In genomic region chr5:104049752-104050151, GRCh38 we compare ENCODE assay signal across 36 cellular contexts.
"Had no signal": no experiment of that assay in that cellular context is flagged by ENCODE, and none has a peak within 500 bp of the region (broad histone marks: within the 10 kb centered on the region; RNA-seq: fewer than 3 reads in every experiment).

No MANE protein-coding gene starts in this region.

- H3K9me3 Mint-ChIP-seq: activated CD8-positive, alpha-beta T cell treated with anti-CD3 and anti-CD28 coated beads for 36 hours; activated naive CD8-positive, alpha-beta T cell treated with anti-CD3 and anti-CD28 coated beads, Interleukin-2, amount 10 ng/mL, durations not matched to agents 7 days and 5 days; endodermal cell; T-helper 2 cell treated with Interferon-gamma antibody and Interleukin-4, amounts not matched to agents 5 μg/mL and 100 μg/mL, for 36 hours had no signal

- H3K4me3 Mint-ChIP-seq: activated B cell treated with CpG ODN at 0.5 μM for 24 hours; activated CD8-positive, alpha-beta T cell treated with anti-CD3 and anti-CD28 coated beads for 36 hours; activated naive CD4-positive, alpha-beta T cell treated with anti-CD3 and anti-CD28 coated beads, Interleukin-2, amount 10 ng/mL, durations not matched to agents 7 days and 5 days; activated naive CD8-positive, alpha-beta T cell treated with anti-CD3 and anti-CD28 coated beads, Interleukin-2, amount 10 ng/mL, durations not matched to agents 7 days and 5 days; activated T-helper 1 cell treated with anti-CD3 and anti-CD28 coated beads, Interleukin-12 subunit alpha, Interleukin-12 subunit beta, Interleukin-2, Interleukin-4 antibody, amounts not matched to agents 30 ng/mL and 10 ng/mL and 1 ng/mL, durations not matched to agents 14 hours and 24 hours and 36 hours; central memory CD8-positive, alpha-beta T cell; dendritic cell treated with granulocyte-macrophage colony-stimulating factor and Interleukin-4, amounts not matched to agents 40 ng/mL and 50 ng/mL, for 4 days; endodermal cell; T-helper 17 cell; T-helper 2 cell treated with Interferon-gamma antibody and Interleukin-4, amounts not matched to agents 5 μg/mL and 100 μg/mL, for 36 hours had no signal

- H3K4me3 ChIP-seq: coronary artery, dorsolateral prefrontal cortex had no signal

- H3K36me3 ChIP-seq: brain microvascular endothelial cell, WERI-Rb-1 had no signal

- FAIRE-seq: astrocyte, bronchial epithelial cell, frontal cortex had no signal

- H3K27me3 Mint-ChIP-seq: activated B cell treated with CpG ODN at 0.5 μM for 24 hours; activated CD8-positive, alpha-beta T cell treated with anti-CD3 and anti-CD28 coated beads for 36 hours; activated naive CD4-positive, alpha-beta T cell treated with anti-CD3 and anti-CD28 coated beads, Interleukin-2, amount 10 ng/mL, durations not matched to agents 7 days and 5 days; activated naive CD8-positive, alpha-beta T cell treated with anti-CD3 and anti-CD28 coated beads, Interleukin-2, amount 10 ng/mL, durations not matched to agents 7 days and 5 days; central memory CD8-positive, alpha-beta T cell; dendritic cell treated with granulocyte-macrophage colony-stimulating factor and Interleukin-4, amounts not matched to agents 40 ng/mL and 50 ng/mL, for 4 days; T-helper 17 cell had no signal

- ATAC-seq: activated CD4-positive, CD25-positive, alpha-beta regulatory T cell treated with anti-CD3 and anti-CD28 coated beads, Interleukin-2, amount 50 U/mL, for 24 hours; activated CD8-positive, alpha-beta T cell treated with anti-CD3 and anti-CD28 coated beads for 36 hours; activated naive CD4-positive, alpha-beta T cell treated with anti-CD3 and anti-CD28 coated beads, Interleukin-2, amount 50 U/mL, for 72 hours; esophagus mucosa; T-helper 17 cell had no signal

- H3K36me3 Mint-ChIP-seq: activated naive CD4-positive, alpha-beta T cell treated with anti-CD3 and anti-CD28 coated beads, Interleukin-2, amount 10 ng/mL, durations not matched to agents 7 days and 5 days; activated naive CD4-positive, alpha-beta T cell treated with anti-CD3 and anti-CD28 coated beads, Interleukin-2, amount 50 U/mL, for 72 hours; activated naive CD8-positive, alpha-beta T cell treated with anti-CD3 and anti-CD28 coated beads, Interleukin-2, amount 10 ng/mL, durations not matched to agents 7 days and 5 days had no signal

- H3K4me1 Mint-ChIP-seq: activated B cell treated with CpG ODN at 0.5 μM for 24 hours; activated naive CD4-positive, alpha-beta T cell treated with anti-CD3 and anti-CD28 coated beads, Interleukin-2, amount 10 ng/mL, durations not matched to agents 7 days and 5 days; activated naive CD8-positive, alpha-beta T cell treated with anti-CD3 and anti-CD28 coated beads, Interleukin-2, amount 10 ng/mL, durations not matched to agents 7 days and 5 days; central memory CD8-positive, alpha-beta T cell; T-helper 17 cell had no signal

- DNase-seq: activated B cell treated with CpG ODN at 0.5 μM for 24 hours; activated CD4-positive, alpha-beta T cell treated with anti-CD3 and anti-CD28 coated beads for 48 hours; activated CD4-positive, alpha-beta T cell treated with anti-CD3 and anti-CD28 coated beads, Interleukin-2, amount 50 U/mL, for 1 hour; activated CD4-positive, alpha-beta T cell treated with anti-CD3 and anti-CD28 coated beads, Interleukin-2, amount 50 U/mL, for 48 hours; activated CD8-positive, alpha-beta memory T cell treated with anti-CD3 and anti-CD28 coated beads for 24 hours; activated CD8-positive, alpha-beta T cell treated with anti-CD3 and anti-CD28 coated beads for 36 hours; activated effector memory CD4-positive, alpha-beta T cell treated with anti-CD3 and anti-CD28 coated beads, Interleukin-2, amount 50 U/mL, for 16 hours; activated naive CD4-positive, alpha-beta T cell; activated naive CD4-positive, alpha-beta T cell treated with anti-CD3 and anti-CD28 coated beads, Interleukin-2, amount 10 ng/mL, durations not matched to agents 7 days and 5 days; activated naive CD8-positive, alpha-beta T cell treated with anti-CD3 and anti-CD28 coated beads, Interleukin-2, amount 10 ng/mL, durations not matched to agents 7 days and 5 days; activated T-cell treated with anti-CD3 and anti-CD28 coated beads, Interleukin-2, amount 50 U/mL, for 1 hour; activated T-cell treated with anti-CD3 and anti-CD28 coated beads, Interleukin-2, amount 50 U/mL, for 48 hours; amniotic stem cell; anterior cingulate cortex; brain microvascular endothelial cell; dorsolateral prefrontal cortex; effector memory CD4-positive, alpha-beta T cell; endodermal cell; foreskin fibroblast; head of caudate nucleus; T-helper 1 cell; T-helper 17 cell; T1000; WERI-Rb-1 had no signal

- H3K27me3 ChIP-seq: brain microvascular endothelial cell, dorsolateral prefrontal cortex had no signal

- H3K27ac ChIP-seq: brain microvascular endothelial cell, coronary artery, dorsolateral prefrontal cortex, WERI-Rb-1 had no signal

- H3K27ac Mint-ChIP-seq: activated B cell treated with CpG ODN at 0.5 μM for 24 hours; activated CD8-positive, alpha-beta T cell treated with anti-CD3 and anti-CD28 coated beads for 36 hours; activated naive CD4-positive, alpha-beta T cell treated with anti-CD3 and anti-CD28 coated beads, Interleukin-2, amount 10 ng/mL, durations not matched to agents 7 days and 5 days; activated naive CD4-positive, alpha-beta T cell treated with anti-CD3 and anti-CD28 coated beads, Interleukin-2, amount 50 U/mL, for 72 hours; activated naive CD8-positive, alpha-beta T cell treated with anti-CD3 and anti-CD28 coated beads, Interleukin-2, amount 10 ng/mL, durations not matched to agents 7 days and 5 days; activated T-helper 1 cell treated with anti-CD3 and anti-CD28 coated beads, Interleukin-12 subunit alpha, Interleukin-12 subunit beta, Interleukin-2, Interleukin-4 antibody, amounts not matched to agents 30 ng/mL and 10 ng/mL and 1 ng/mL, durations not matched to agents 14 hours and 24 hours and 36 hours; activated T-helper 2 cell treated with anti-CD3 and anti-CD28 coated beads, Interferon-gamma antibody, Interleukin-2, Interleukin-4, amounts not matched to agents 10 μg/mL and 5 μg/mL and 100 μg/mL, durations not matched to agents 14 hours and 24 hours and 36 hours; dendritic cell treated with granulocyte-macrophage colony-stimulating factor and Interleukin-4, amounts not matched to agents 40 ng/mL and 50 ng/mL, for 4 days; endodermal cell; T-helper 17 cell; T-helper 2 cell treated with Interferon-gamma antibody and Interleukin-4, amounts not matched to agents 5 μg/mL and 100 μg/mL, for 36 hours had no signal
